In genomic region chr2:66667288-66667780, GRCh38 we compare ENCODE assay signal across 1 cellular context.
TF ChIP-seq lines count a peak whose summit lies in the region.

No MANE protein-coding gene starts in this region.

TF ChIP-seq in WTC11, 78 proteins besides CTCF, POLR2A, EP300 and RAD21 (continued from another document):
- no peak for TF ChIP-seq FOXJ3 (CRISPR knock-in tag; IDR thresholded peaks at IDR 0.05; ENCODE audit: borderline replicate concordance)
- no peak for TF ChIP-seq NR1H2 (CRISPR knock-in tag; IDR thresholded peaks at IDR 0.05)
- no peak for TF ChIP-seq ZNF232 (CRISPR knock-in tag; IDR thresholded peaks at IDR 0.05)
- TF ChIP-seq JAZF1 (CRISPR knock-in tag; IDR thresholded peaks at IDR 0.05) = no peak
- no peak for TF ChIP-seq GRHL2 (CRISPR knock-in tag; IDR thresholded peaks at IDR 0.05; ENCODE audit: insufficient replicate concordance, severe bottlenecking)
- TF ChIP-seq OVOL2 (CRISPR knock-in tag; IDR thresholded peaks at IDR 0.05; ENCODE audit: borderline replicate concordance) = no peak
- TF ChIP-seq CBFB (CRISPR knock-in tag; IDR thresholded peaks at IDR 0.05; ENCODE audit: low read depth) = no peak
- no peak for TF ChIP-seq SP1 (CRISPR knock-in tag; conservative IDR thresholded peaks at IDR 0.05)
- TF ChIP-seq HMGA2 (CRISPR knock-in tag; IDR thresholded peaks at IDR 0.05) = no peak
